Comparison of ENCODE assay signal across 8 cellular contexts in genomic region chr2:675982-676646, GRCh38. TPM values are rescaled to one million over a fixed set of nuclear protein-coding genes. Genes with fewer than 3 reads are reported as not detected.
DNase-seq lines count a peak whose midpoint lies in the region; ATAC-seq and TF ChIP-seq lines count a peak whose summit lies in the region.

No MANE protein-coding gene starts in this region.

- no peaks in the 10 kb centered on the region for H3K9me3 ChIP-seq in aorta (ENCODE audit: control insufficient read depth, low read length)

- H3K9me3 Mint-ChIP-seq in activated naive CD4-positive, alpha-beta T cell treated with anti-CD3 and anti-CD28 coated beads for 36 hours: no peaks in the 10 kb centered on the region
- no peaks in the 10 kb centered on the region for H3K9me3 Mint-ChIP-seq in nephron

- no peaks in the 10 kb centered on the region for H3K4me1 ChIP-seq in aorta (ENCODE audit: control insufficient read depth in 1 of 2, insufficient read depth in 2 of 2, low read length in 2 of 2)

- no peaks in the 10 kb centered on the region for H3K36me3 ChIP-seq in aorta (ENCODE audit: control insufficient read depth in 1 of 2, insufficient read depth in 2 of 2, low read length in 1 of 2)

- no peak overlapping the region for H3K27ac ChIP-seq in aorta (ENCODE audit: low read depth in 1 of 2, low read length in 2 of 2)

- H3K4me3 Mint-ChIP-seq in activated naive CD4-positive, alpha-beta T cell treated with anti-CD3 and anti-CD28 coated beads for 36 hours: peak overlapping the region; percentile 85
- H3K4me3 Mint-ChIP-seq in nephron: peak overlapping the region; percentile 86 to 96 (median 95)

- CTCF ChIA-PET in activated naive CD4-positive, alpha-beta T cell treated with anti-CD3 and anti-CD28 coated beads for 36 hours (lab: Charles Lee): interaction anchor here (3.2 kb wide), 1 partner anchor 14 kb away, joined by 6 read pairs; no protein-coding TSS in a partner anchor

- peak; percentile 37 for DNase-seq in activated naive CD4-positive, alpha-beta T cell treated with anti-CD3 and anti-CD28 coated beads for 36 hours
- no peak for DNase-seq in activated naive CD4-positive, alpha-beta T cell treated with Interleukin-2 at 50 U/mL for 16 hours
- peak; percentile 80 for DNase-seq in NCI-H146 (lab: John Stamatoyannopoulos, UW)
- DNase-seq in activated CD4-positive, alpha-beta T cell treated with anti-CD3 and anti-CD28 coated beads, Interleukin-2, amount 50 U/mL, for 4 hours: peak; percentile 9 to 16
- DNase-seq in fibroblast of mammary gland (ENCODE audit: low read depth): peak; percentile 95
- peak; percentile 80 to 81 for DNase-seq in aorta

- TF ChIP-seq CTCF in fibroblast of mammary gland (conservative IDR thresholded peaks at IDR 0.05; ENCODE audit: control insufficient read depth, insufficient read depth, low read depth, low read length) (peak; percentile 44), nephron (IDR thresholded peaks at IDR 0.05; ENCODE audit: unreplicated experiment in 3 of 3) (peak; percentile 54 to 58 (median 57))

- WGBS in aorta, 2 donors: 20 to 22% methylated on average over 20 to 21 of the region's 21 CpGs

- H3K27me3 ChIP-seq in aorta (ENCODE audit: control insufficient read depth in 1 of 2, insufficient read depth in 2 of 2, low read length in 1 of 2): no peaks in the 10 kb centered on the region

- ATAC-seq in HG02759 (IDR thresholded peaks at IDR 0.05; ENCODE audit: unreplicated experiment) (peak; percentile 36), aorta (ENCODE audit: low FRiP score) (peak; percentile 33)

- H3K27ac Mint-ChIP-seq in activated naive CD4-positive, alpha-beta T cell treated with anti-CD3 and anti-CD28 coated beads for 36 hours: peak overlapping the region; percentile 56
- peak overlapping the region; percentile 73 to 100 (median 99) for H3K27ac Mint-ChIP-seq in nephron

- peak overlapping the region; percentile 66 for H3K4me3 ChIP-seq in fibroblast of mammary gland (ENCODE audit: control insufficient read depth, low read depth, low read length)
- H3K4me3 ChIP-seq in aorta (ENCODE audit: low read length in 2 of 2): no peak overlapping the region

- no peaks in the 10 kb centered on the region for H3K27me3 Mint-ChIP-seq in activated naive CD4-positive, alpha-beta T cell treated with anti-CD3 and anti-CD28 coated beads for 36 hours (ENCODE audit: low read depth)
- no peaks in the 10 kb centered on the region for H3K27me3 Mint-ChIP-seq in nephron (ENCODE audit: low read depth)

- peaks cover 44% of the 10 kb centered on the region for H3K4me1 Mint-ChIP-seq in activated naive CD4-positive, alpha-beta T cell treated with anti-CD3 and anti-CD28 coated beads for 36 hours (ENCODE audit: low read depth)
- H3K4me1 Mint-ChIP-seq in nephron: peaks cover 49% of the 10 kb centered on the region

- H3K36me3 Mint-ChIP-seq in activated naive CD4-positive, alpha-beta T cell treated with anti-CD3 and anti-CD28 coated beads for 36 hours (ENCODE audit: low read depth): peaks cover 11% of the 10 kb centered on the region
- peaks cover 9% of the 10 kb centered on the region for H3K36me3 Mint-ChIP-seq in nephron (ENCODE audit: low read depth)

- intact Hi-C loops in activated naive CD4-positive, alpha-beta T cell treated with anti-CD3 and anti-CD28 coated beads for 36 hours (cut with micrococcal nuclease): loop anchor here (2.0 to 10.0 kb wide), 5 partner anchors 181 to 487 kb away; partner anchors contain the start of gene ALKAL2
- intact Hi-C loops in aorta (cut with DNase I): loop anchor here (5.0 kb wide), 2 partner anchors 61 to 1146 kb away; no protein-coding TSS in a partner anchor

RNA-seq across cellular contexts. Expression of gene TMEM18, which starts 1.1 kb away (rescaled TPM):
- total RNA-seq in activated naive CD4-positive, alpha-beta T cell treated with anti-CD3 and anti-CD28 coated beads for 36 hours: 10 to 100 TPM; 22.4 to 25.1 TPM
- 10 to 100 TPM; 21.5 to 22.4 TPM for total RNA-seq in aorta
- polyA plus RNA-seq in aorta: 10 to 100 TPM; 17.8 to 26.2 TPM
